ENCODE assay signal across 1 cellular context in the genomic region with DNA sequence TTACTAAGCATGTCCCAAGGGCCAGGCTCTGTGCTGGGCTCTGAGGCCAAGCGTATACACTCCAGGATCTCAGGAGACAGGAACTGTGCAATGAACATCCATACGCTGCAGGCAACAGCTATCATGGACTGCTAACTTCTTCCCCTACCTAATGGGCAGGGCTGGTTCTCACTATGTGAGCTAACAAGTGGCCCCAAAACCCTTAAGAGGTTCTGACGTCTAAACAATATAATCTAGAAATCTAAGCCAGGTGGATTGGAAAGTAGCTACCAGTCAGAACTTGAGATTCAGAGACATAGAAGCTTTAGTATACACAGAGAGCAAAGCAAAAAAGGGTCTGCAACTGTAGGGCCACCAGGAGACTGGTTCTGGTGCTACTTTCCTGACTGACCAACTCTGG.
TF ChIP-seq lines count a peak whose summit lies in the region.

No MANE protein-coding gene starts in this region.

TF ChIP-seq in GM23338, 12 proteins besides CTCF, POLR2A, EP300 and RAD21 (continued from another document):
- TF ChIP-seq, protein P1, sequence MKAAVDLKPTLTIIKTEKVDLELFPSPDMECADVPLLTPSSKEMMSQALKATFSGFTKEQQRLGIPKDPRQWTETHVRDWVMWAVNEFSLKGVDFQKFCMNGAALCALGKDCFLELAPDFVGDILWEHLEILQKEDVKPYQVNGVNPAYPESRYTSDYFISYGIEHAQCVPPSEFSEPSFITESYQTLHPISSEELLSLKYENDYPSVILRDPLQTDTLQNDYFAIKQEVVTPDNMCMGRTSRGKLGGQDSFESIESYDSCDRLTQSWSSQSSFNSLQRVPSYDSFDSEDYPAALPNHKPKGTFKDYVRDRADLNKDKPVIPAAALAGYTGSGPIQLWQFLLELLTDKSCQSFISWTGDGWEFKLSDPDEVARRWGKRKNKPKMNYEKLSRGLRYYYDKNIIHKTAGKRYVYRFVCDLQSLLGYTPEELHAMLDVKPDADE (IDR thresholded peaks at IDR 0.05) = no peak
- TF ChIP-seq CREB1 (CRISPR knock-in tag; IDR thresholded peaks at IDR 0.05; ENCODE audit: low read depth) = no peak
TF ChIP-seq in GM23338: peak in this region for 0.
